In the genomic region with DNA sequence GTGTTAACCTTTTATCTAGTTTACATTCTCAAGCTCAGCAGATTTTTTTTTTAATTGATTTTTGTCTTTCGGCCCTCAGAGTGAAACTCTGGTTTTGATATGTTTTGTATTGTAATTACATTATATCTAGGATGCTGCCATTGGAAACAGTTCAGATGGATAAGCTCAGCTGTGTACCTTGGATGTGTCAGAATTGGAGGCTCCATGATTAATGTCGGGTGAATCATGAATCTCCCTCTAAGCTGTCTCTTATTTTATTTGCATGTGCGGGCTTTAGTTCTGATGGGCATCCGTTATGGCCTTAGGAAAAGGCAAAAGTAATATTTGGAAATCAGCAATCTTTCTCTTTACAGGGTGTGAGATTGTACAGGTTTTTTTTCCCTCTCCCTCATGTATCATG, we compare ENCODE assay signal across 21 cellular contexts. TPM values are rescaled to one million over a fixed set of nuclear protein-coding genes. Genes with fewer than 3 reads are reported as not detected.
A peak's percentile ranks its signal among the peaks of the same experiment; 100 is the strongest.
DNase-seq lines count a peak whose midpoint lies in the region; ATAC-seq and TF ChIP-seq lines count a peak whose summit lies in the region.
"Had no signal": no experiment of that assay in that cellular context is flagged by ENCODE, and none has a peak within 500 bp of the region (broad histone marks: within the 10 kb centered on the region; RNA-seq: fewer than 3 reads in every experiment).

No MANE protein-coding gene starts in this region.

- no peaks in the 10 kb centered on the region for H3K9me3 ChIP-seq in SK-N-SH
- H3K9me3 ChIP-seq in adipocyte (ENCODE audit: control insufficient read depth, low read length): no peaks in the 10 kb centered on the region
- H3K9me3 ChIP-seq in vagina: no peaks in the 10 kb centered on the region
- H3K9me3 ChIP-seq: tibial nerve had no signal

- H3K4me3 ChIP-seq in SK-N-SH (ENCODE audit: low read depth in 2 of 2, low read length in 1 of 2): no peak overlapping the region
- peak overlapping the region; percentile 88 for H3K4me3 ChIP-seq in adipocyte (ENCODE audit: low read length)
- no peak overlapping the region for H3K4me3 ChIP-seq in vagina
- H3K4me3 ChIP-seq: lung, PC-9 had no signal

- H3K4me1 ChIP-seq in SK-N-SH (ENCODE audit: control insufficient read depth in 1 of 2, insufficient read depth in 2 of 2, low read depth in 1 of 2, low read length in 1 of 2) (peaks cover 9 to 10% of the 10 kb centered on the region in 2 experiments; a peak in 2 of 4 replicates), adipocyte (ENCODE audit: control insufficient read depth, insufficient read depth, low read length) (peaks cover 38% of the 10 kb centered on the region), vagina (peaks cover 28% of the 10 kb centered on the region)

- peaks cover 16% of the 10 kb centered on the region for H3K4me1 Mint-ChIP-seq in type B pancreatic cell (ENCODE audit: unreplicated experiment)

- peak overlapping the region; percentile 93; the same call in 1 of the 2 replicates for H3K4me2 ChIP-seq in SK-N-SH
- H3K4me2 ChIP-seq: PC-9 had no signal

- no peaks in the 10 kb centered on the region for H3K36me3 Mint-ChIP-seq in type B pancreatic cell
- H3K36me3 Mint-ChIP-seq: activated naive CD8-positive, alpha-beta T cell treated with anti-CD3 and anti-CD28 coated beads for 36 hours; immature natural killer cell had no signal

- TF ChIP-seq POLR2A in vagina (IDR thresholded peaks at IDR 0.05): no peak

- no peak overlapping the region for H2AFZ ChIP-seq in SK-N-SH (ENCODE audit: low read depth)
- H2AFZ ChIP-seq: PC-9 had no signal

- H3K27me3 Mint-ChIP-seq in type B pancreatic cell: peaks cover 5% of the 10 kb centered on the region

- H3K79me2 ChIP-seq in SK-N-SH (ENCODE audit: insufficient read depth): peaks cover 89% of the 10 kb centered on the region

- H3K27ac Mint-ChIP-seq in type B pancreatic cell: no peak overlapping the region
- H3K27ac Mint-ChIP-seq: activated naive CD8-positive, alpha-beta T cell treated with anti-CD3 and anti-CD28 coated beads for 36 hours; B cell; immature natural killer cell had no signal

- H3F3A ChIP-seq in SK-N-SH (replicated peaks; ENCODE audit: insufficient read depth): no peaks in the 10 kb centered on the region

- H3K27ac ChIP-seq in SK-N-SH (ENCODE audit: low read depth in 2 of 2, low read length in 1 of 2) (no peak overlapping the region), vagina (no peak overlapping the region)
- H3K27ac ChIP-seq: 22Rv1, PC-9 had no signal

- DNase-seq in SK-N-SH (no peak), adipocyte (ENCODE audit: low read depth) (no peak), inferior parietal cortex (ENCODE audit: extremely low spot score) (peak; percentile 15), type B pancreatic cell (ENCODE audit: extremely low spot score, unreplicated experiment) (no peak), NOMO-1 treated with DMSO at 0.1 percent for 48 hours (lab: John Stamatoyannopoulos, UW; ENCODE audit: unreplicated experiment) (no peak), HK-2 (ENCODE audit: unreplicated experiment) (no peak), vagina (ENCODE audit: extremely low spot score in 2 of 2) (no peak)
- DNase-seq: activated naive CD8-positive, alpha-beta T cell treated with anti-CD3 and anti-CD28 coated beads for 36 hours; immature natural killer cell; NCI-H774; PC-9; stimulated activated CD4-positive, alpha-beta T cell treated with anti-CD3 and anti-CD28 coated beads, Interleukin-1b, Interleukin-23, amount 100 ng/mL, for 48 hours; stimulated activated naive CD4-positive, alpha-beta T cell treated with Interleukin-2 at 50 U/mL for 16 hours had no signal

- no peak for TF ChIP-seq RAD21 in SK-N-SH (IDR thresholded peaks at IDR 0.05; ENCODE audit: low read length)

- TF ChIP-seq EP300 in SK-N-SH (IDR thresholded peaks at IDR 0.05; ENCODE audit: borderline replicate concordance in 1 of 2, low read depth in 1 of 2, low read length in 1 of 2): no peak

- H3K36me3 ChIP-seq in SK-N-SH (replicated peaks in 1 of 2; ENCODE audit: control insufficient read depth in 1 of 2, insufficient read depth in 2 of 2, low read length in 1 of 2) (no peaks in the 10 kb centered on the region), adipocyte (ENCODE audit: control insufficient read depth, insufficient read depth, low read length, severe bottlenecking) (no peaks in the 10 kb centered on the region), vagina (no peaks in the 10 kb centered on the region)
- H3K36me3 ChIP-seq: tibial nerve had no signal

- peak overlapping the region; percentile 98 for H3K4me3 Mint-ChIP-seq in type B pancreatic cell
- H3K4me3 Mint-ChIP-seq: activated naive CD8-positive, alpha-beta T cell treated with anti-CD3 and anti-CD28 coated beads for 36 hours; B cell; immature natural killer cell had no signal

- 82% methylated on average over 4 of the region's 4 CpGs for WGBS in SK-N-SH (ENCODE audit: low lambda C conversion rate)

- no peaks in the 10 kb centered on the region for H3K9me2 ChIP-seq in SK-N-SH

- no peak for ATAC-seq in SK-N-SH treated with all-trans-retinoic acid at 6 μM for 48 hours
- ATAC-seq: sciatic nerve had no signal

- no peaks in the 10 kb centered on the region for H3K9me3 Mint-ChIP-seq in type B pancreatic cell
- H3K9me3 Mint-ChIP-seq: activated naive CD8-positive, alpha-beta T cell treated with anti-CD3 and anti-CD28 coated beads for 36 hours had no signal

- peaks cover 8% of the 10 kb centered on the region; the same call in 1 of the 2 replicates for H4K20me1 ChIP-seq in SK-N-SH (ENCODE audit: insufficient read depth)

- TF ChIP-seq CTCF in SK-N-SH (IDR thresholded peaks at IDR 0.05) (no peak), type B pancreatic cell (conservative IDR thresholded peaks at IDR 0.05) (no peak), vagina (IDR thresholded peaks at IDR 0.05) (no peak)

- POLR2A ChIA-PET in SK-N-SH (lab: Yijun Ruan, JAX): no interaction called here

- no peaks in the 10 kb centered on the region for H3K27me3 ChIP-seq in SK-N-SH (ENCODE audit: insufficient read depth)
- H3K27me3 ChIP-seq in adipocyte (replicated peaks; ENCODE audit: control insufficient read depth, insufficient read depth, low read length): no peaks in the 10 kb centered on the region
- no peaks in the 10 kb centered on the region for H3K27me3 ChIP-seq in vagina

- CTCF ChIA-PET in SK-N-SH (lab: Yijun Ruan, JAX): interaction anchor here (0.8 to 1.9 kb wide), 7 partner anchors 9 to 622 kb away, joined by 3 to 8 read pairs (median 5); no protein-coding TSS in a partner anchor

- intact Hi-C loops in vagina (cut with DNase I): loop anchor here (10.0 kb wide), 1 partner anchor 369 kb away; no protein-coding TSS in a partner anchor

- H3K9ac ChIP-seq in SK-N-SH (no peak overlapping the region), adipocyte (ENCODE audit: low read length) (peak overlapping the region; percentile 99)
- H3K9ac ChIP-seq: parathyroid adenoma had no signal

TF ChIP-seq in SK-N-SH, 30 proteins besides CTCF, POLR2A, EP300 and RAD21 (continues in another document):
- no peak for TF ChIP-seq FOXM1 (IDR thresholded peaks at IDR 0.05; ENCODE audit: low read depth)
- TF ChIP-seq, protein P1, sequence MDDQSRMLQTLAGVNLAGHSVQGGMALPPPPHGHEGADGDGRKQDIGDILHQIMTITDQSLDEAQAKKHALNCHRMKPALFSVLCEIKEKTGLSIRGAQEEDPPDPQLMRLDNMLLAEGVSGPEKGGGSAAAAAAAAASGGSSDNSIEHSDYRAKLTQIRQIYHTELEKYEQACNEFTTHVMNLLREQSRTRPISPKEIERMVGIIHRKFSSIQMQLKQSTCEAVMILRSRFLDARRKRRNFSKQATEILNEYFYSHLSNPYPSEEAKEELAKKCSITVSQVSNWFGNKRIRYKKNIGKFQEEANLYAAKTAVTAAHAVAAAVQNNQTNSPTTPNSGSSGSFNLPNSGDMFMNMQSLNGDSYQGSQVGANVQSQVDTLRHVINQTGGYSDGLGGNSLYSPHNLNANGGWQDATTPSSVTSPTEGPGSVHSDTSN (IDR thresholded peaks at IDR 0.05): peak; percentile 77
- peak; percentile 44; the same call in 1 of the 2 replicates for TF ChIP-seq FOSL2 (IDR thresholded peaks at IDR 0.05; ENCODE audit: borderline replicate concordance, low read depth)
- no peak for TF ChIP-seq GATA2 (CRISPR knock-in tag; IDR thresholded peaks at IDR 0.05)

TF ChIP-seq in SK-N-SH treated with all-trans-retinoic acid at 6 μM for 48 hours, 23 proteins besides CTCF, POLR2A, EP300 and RAD21 (continues in another document):
- TF ChIP-seq PPARA (CRISPR knock-in tag; IDR thresholded peaks at IDR 0.05; ENCODE audit: borderline replicate concordance) (no peak), ZFP30 (CRISPR knock-in tag; IDR thresholded peaks at IDR 0.05) (no peak), OSR1 (CRISPR knock-in tag; IDR thresholded peaks at IDR 0.05) (no peak), ISL1 (CRISPR knock-in tag; IDR thresholded peaks at IDR 0.05) (no peak), ZFP3 (CRISPR knock-in tag; IDR thresholded peaks at IDR 0.05) (no peak), TOX (CRISPR knock-in tag; IDR thresholded peaks at IDR 0.05; ENCODE audit: borderline replicate concordance) (no peak), RARB (CRISPR knock-in tag; IDR thresholded peaks at IDR 0.05) (no peak)
- TF ChIP-seq, protein P2, sequence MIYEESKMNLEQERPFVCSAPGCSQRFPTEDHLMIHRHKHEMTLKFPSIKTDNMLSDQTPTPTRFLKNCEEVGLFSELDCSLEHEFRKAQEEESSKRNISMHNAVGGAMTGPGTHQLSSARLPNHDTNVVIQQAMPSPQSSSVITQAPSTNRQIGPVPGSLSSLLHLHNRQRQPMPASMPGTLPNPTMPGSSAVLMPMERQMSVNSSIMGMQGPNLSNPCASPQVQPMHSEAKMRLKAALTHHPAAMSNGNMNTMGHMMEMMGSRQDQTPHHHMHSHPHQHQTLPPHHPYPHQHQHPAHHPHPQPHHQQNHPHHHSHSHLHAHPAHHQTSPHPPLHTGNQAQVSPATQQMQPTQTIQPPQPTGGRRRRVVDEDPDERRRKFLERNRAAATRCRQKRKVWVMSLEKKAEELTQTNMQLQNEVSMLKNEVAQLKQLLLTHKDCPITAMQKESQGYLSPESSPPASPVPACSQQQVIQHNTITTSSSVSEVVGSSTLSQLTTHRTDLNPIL (CRISPR knock-in tag; IDR thresholded peaks at IDR 0.05; ENCODE audit: low read depth): no peak

RNA-seq across cellular contexts. Expression of a gene that starts 4.2 kb away (rescaled TPM):
- 14.1 and 14.3 TPM in 2 replicates for polyA plus RNA-seq in SK-N-SH (2012; rRNA removed)
- polyA plus RNA-seq in SK-N-SH (2012; cell fraction: cytosol; rRNA removed): 16.9 and 20.3 TPM in 2 replicates
- polyA plus RNA-seq in SK-N-SH (2012; cell fraction: nucleus; rRNA removed): 10.4 and 17.9 TPM in 2 replicates
- total RNA-seq in type B pancreatic cell (ENCODE audit: low replicate concordance) (29.3 and 77.2 TPM in 2 replicates), vagina (47.6 TPM)
- total RNA-seq: activated CD8-positive, alpha-beta memory T cell treated with anti-CD3 and anti-CD28 coated beads for 36 hours had no signal
